ENCODE assay signal across 1 cellular context in genomic region chr10:111481271-111482073, GRCh38.
TF ChIP-seq lines count a peak whose summit lies in the region.

No MANE protein-coding gene starts in this region.

TF ChIP-seq in H1, 55 proteins besides CTCF, POLR2A, EP300 and RAD21:
- TF ChIP-seq EGR1 (IDR thresholded peaks at IDR 0.05; ENCODE audit: borderline replicate concordance, low read depth, low read length) (no peak), CTBP2 (IDR thresholded peaks at IDR 0.05; ENCODE audit: borderline replicate concordance, insufficient read depth, insufficient read length, low read length) (no peak), BACH1 (IDR thresholded peaks at IDR 0.05; ENCODE audit: low read length) (peak; percentile 83), POLR2AphosphoS5 (IDR thresholded peaks at IDR 0.05; ENCODE audit: low read depth, low read length) (no peak), MAFK (IDR thresholded peaks at IDR 0.05; ENCODE audit: low read depth, low read length) (peak; percentile 60; the same call in 1 of the 2 replicates), NRF1 (IDR thresholded peaks at IDR 0.05; ENCODE audit: low read depth, low read length) (no peak), SP4 (IDR thresholded peaks at IDR 0.05; ENCODE audit: low read length) (no peak)
- TF ChIP-seq, protein P1, sequence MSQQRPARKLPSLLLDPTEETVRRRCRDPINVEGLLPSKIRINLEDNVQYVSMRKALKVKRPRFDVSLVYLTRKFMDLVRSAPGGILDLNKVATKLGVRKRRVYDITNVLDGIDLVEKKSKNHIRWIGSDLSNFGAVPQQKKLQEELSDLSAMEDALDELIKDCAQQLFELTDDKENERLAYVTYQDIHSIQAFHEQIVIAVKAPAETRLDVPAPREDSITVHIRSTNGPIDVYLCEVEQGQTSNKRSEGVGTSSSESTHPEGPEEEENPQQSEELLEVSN (IDR thresholded peaks at IDR 0.05), result no peak
